Comparison of ENCODE assay signal across 8 cellular contexts in genomic region chr4:139301821-139302611, GRCh38. TPM values are rescaled to one million over a fixed set of nuclear protein-coding genes. Genes with fewer than 3 reads are reported as not detected.
DNase-seq lines count a peak whose midpoint lies in the region; ATAC-seq and TF ChIP-seq lines count a peak whose summit lies in the region.

Gene NDUFC1 (minus strand): TSS chr4:139302477. CDS start chr4:139295798, 6,679 bp downstream.

- no peaks in the 10 kb centered on the region for H3K27me3 ChIP-seq in mesenchymal stem cell (ENCODE audit: control insufficient read depth in 1 of 2, insufficient read depth in 1 of 2, low read length in 2 of 2)

- H3K4me1 Mint-ChIP-seq in activated CD4-positive, alpha-beta memory T cell treated with anti-CD3 and anti-CD28 coated beads for 36 hours (ENCODE audit: low read depth): peaks cover 51% of the 10 kb centered on the region

- H4K8ac ChIP-seq in mesenchymal stem cell (ENCODE audit: low read length): peak within 1 kb of the TSS; percentile 16

- H3K9me3 Mint-ChIP-seq in activated CD4-positive, alpha-beta memory T cell treated with anti-CD3 and anti-CD28 coated beads for 36 hours: no peaks in the 10 kb centered on the region

- CTCF ChIA-PET in activated CD4-positive, alpha-beta memory T cell treated with anti-CD3 and anti-CD28 coated beads for 36 hours (lab: Charles Lee): interaction anchor here (0.6 to 2.6 kb wide), 7 partner anchors 35 to 271 kb away, joined by 3 to 12 read pairs (median 3); no protein-coding TSS in a partner anchor

- peak within 1 kb of the TSS; percentile 60 to 94 for H3K18ac ChIP-seq in mesenchymal stem cell (ENCODE audit: low read depth in 1 of 2, low read length in 2 of 2)

- intact Hi-C loops in activated CD4-positive, alpha-beta memory T cell treated with anti-CD3 and anti-CD28 coated beads for 36 hours (cut with micrococcal nuclease): loop anchor here (1.0 to 5.0 kb wide), 10 partner anchors 10 to 850 kb away; partner anchors contain the start of genes ELF2, MAML3, NOCT and SETD7

- no peak within 1 kb of the TSS for H2AK5ac ChIP-seq in mesenchymal stem cell (ENCODE audit: low read length, severe bottlenecking)

- H3K27me3 Mint-ChIP-seq in activated CD4-positive, alpha-beta memory T cell treated with anti-CD3 and anti-CD28 coated beads for 36 hours: no peaks in the 10 kb centered on the region

- H2BK12ac ChIP-seq in mesenchymal stem cell (ENCODE audit: low read length in 2 of 2): peak within 1 kb of the TSS in 1 of 2 experiments; percentile 64

- H3K9me3 ChIP-seq in mesenchymal stem cell (ENCODE audit: control insufficient read depth, low read length): no peaks in the 10 kb centered on the region

- H3K79me1 ChIP-seq in mesenchymal stem cell (replicated peaks; ENCODE audit: low read length, poor library complexity, severe bottlenecking): peaks cover 4% of the 10 kb centered on the region

- H2BK120ac ChIP-seq in mesenchymal stem cell (ENCODE audit: low read depth, low read length): no peak within 1 kb of the TSS

- peak within 1 kb of the TSS; percentile 100 for H3K27ac Mint-ChIP-seq in activated CD4-positive, alpha-beta memory T cell treated with anti-CD3 and anti-CD28 coated beads for 36 hours

- peaks cover 3% of the 10 kb centered on the region for H3K4me1 ChIP-seq in mesenchymal stem cell (ENCODE audit: control insufficient read depth, insufficient read depth, low read depth, low read length)

- peak within 1 kb of the TSS; percentile 6 for H2BK15ac ChIP-seq in mesenchymal stem cell (ENCODE audit: low read depth, poor library complexity, severe bottlenecking)

- peak within 1 kb of the TSS; percentile 76 for H3K4me2 ChIP-seq in mesenchymal stem cell (ENCODE audit: low read length, poor library complexity, severe bottlenecking)

- peak within 1 kb of the TSS; percentile 66 for H2AFZ ChIP-seq in mesenchymal stem cell (ENCODE audit: low read depth, low read length)

- peak within 1 kb of the TSS; percentile 62 to 95 for H3K4ac ChIP-seq in mesenchymal stem cell (ENCODE audit: low read depth in 1 of 2, low read length in 2 of 2)

- H3K36me3 Mint-ChIP-seq in activated CD4-positive, alpha-beta memory T cell treated with anti-CD3 and anti-CD28 coated beads for 36 hours: peaks cover 32% of the 10 kb centered on the region

- H3K23ac ChIP-seq in mesenchymal stem cell (ENCODE audit: low read length in 2 of 2): peak within 1 kb of the TSS in 1 of 2 experiments; percentile 84

- peak within 1 kb of the TSS in 1 of 2 experiments; percentile 97 for H3K14ac ChIP-seq in mesenchymal stem cell (ENCODE audit: low read length in 2 of 2)

- peak within 1 kb of the TSS; percentile 70 for H3K27ac ChIP-seq in mesenchymal stem cell (ENCODE audit: low read length, poor library complexity, severe bottlenecking)

- H3K36me3 ChIP-seq in mesenchymal stem cell (ENCODE audit: control insufficient read depth in 1 of 2, insufficient read depth in 2 of 2, low read depth in 1 of 2, low read length in 2 of 2): peaks cover 8 to 14% of the 10 kb centered on the region in 2 experiments

- peak within 1 kb of the TSS; percentile 100 for H3K4me3 Mint-ChIP-seq in activated CD4-positive, alpha-beta memory T cell treated with anti-CD3 and anti-CD28 coated beads for 36 hours

- peak within 1 kb of the TSS; percentile 73 for H4K91ac ChIP-seq in mesenchymal stem cell (ENCODE audit: low read length)

- H3K4me3 ChIP-seq in mesenchymal stem cell (ENCODE audit: insufficient read depth in 1 of 2, low read depth in 1 of 2, low read length in 2 of 2): peak within 1 kb of the TSS; percentile 87 to 90

- under 1% methylated on average over 37 of the region's 46 CpGs for WGBS in mesenchymal stem cell

- peak; percentile 11 for TF ChIP-seq POLR2A in GM18526 (IDR thresholded peaks at IDR 0.05; ENCODE audit: extremely low read depth, insufficient read length)

- H3K9ac ChIP-seq in mesenchymal stem cell (ENCODE audit: low read length): peak within 1 kb of the TSS; percentile 94

- POLR2A ChIA-PET in activated CD4-positive, alpha-beta memory T cell treated with anti-CD3 and anti-CD28 coated beads for 36 hours (lab: Charles Lee): interaction anchor here (0.6 to 3.3 kb wide), 11 partner anchors 10 to 287 kb away, joined by 4 to 19 read pairs (median 8); partner anchors contain the start of genes ELF2, NOCT and SETD7

- peak; percentile 45 for ATAC-seq in HG03095 (IDR thresholded peaks at IDR 0.05; ENCODE audit: unreplicated experiment)

- DNase-seq in ACHN (peak; percentile 56), NCI-H510A (lab: John Stamatoyannopoulos, UW) (peak; percentile 16), mesenchymal stem cell (peak; percentile 73)
- DNase-seq in activated CD4-positive, alpha-beta memory T cell treated with anti-CD3 and anti-CD28 coated beads for 36 hours: peak; percentile 81
- DNase-seq in effector CD4-positive, alpha-beta T cell: peak; percentile 65
- peak; percentile 27 to 37 for DNase-seq in stimulated activated CD8-positive, alpha-beta memory T cell treated with anti-CD3 and anti-CD28 coated beads, Interleukin-4, amount 100 ng/mL, for 1 hour (ENCODE audit: low read depth in 2 of 2, low spot score in 1 of 2)

- in situ Hi-C loops in ACHN (cut with HindIII; ENCODE audit: low pct_ligation_motif_present, low pct_unique_long_range_greater_than_20kb, low sequenced_read_pairs): no loop called here

- peak within 1 kb of the TSS; percentile 3 for H2BK5ac ChIP-seq in mesenchymal stem cell (ENCODE audit: low read depth, low read length, poor library complexity, severe bottlenecking)

RNA-seq across cellular contexts. Expression of gene NDUFC1, which starts in this region (rescaled TPM):
- 10 to 100 TPM; 51.2 to 52.4 TPM for total RNA-seq in activated CD4-positive, alpha-beta memory T cell treated with anti-CD3 and anti-CD28 coated beads for 36 hours
- 146 TPM for polyA plus RNA-seq in mesenchymal stem cell (2013, experiment 1 of 2)
- polyA plus RNA-seq in mesenchymal stem cell (2013, experiment 2 of 2): 148 TPM

Comparison
In these comparisons a context has a peak if more than half of its experiments do, and no peak if none do; other contexts are left out.
1. Peak in every context shown above with its lines: DNase-seq, ATAC-seq, H3K4me3 ChIP-seq and H3K27ac ChIP-seq.
2. DNase-seq: peak in every context shown above with its lines; median percentile 81 in activated CD4-positive, alpha-beta memory T cell treated with anti-CD3 and anti-CD28 coated beads for 36 hours; 73 in mesenchymal stem cell; 65 in effector CD4-positive, alpha-beta T cell; 56 in ACHN; 32 in stimulated activated CD8-positive, alpha-beta memory T cell treated with anti-CD3 and anti-CD28 coated beads, Interleukin-4, amount 100 ng/mL, for 1 hour; 16 in NCI-H510A.